In the genomic region with DNA sequence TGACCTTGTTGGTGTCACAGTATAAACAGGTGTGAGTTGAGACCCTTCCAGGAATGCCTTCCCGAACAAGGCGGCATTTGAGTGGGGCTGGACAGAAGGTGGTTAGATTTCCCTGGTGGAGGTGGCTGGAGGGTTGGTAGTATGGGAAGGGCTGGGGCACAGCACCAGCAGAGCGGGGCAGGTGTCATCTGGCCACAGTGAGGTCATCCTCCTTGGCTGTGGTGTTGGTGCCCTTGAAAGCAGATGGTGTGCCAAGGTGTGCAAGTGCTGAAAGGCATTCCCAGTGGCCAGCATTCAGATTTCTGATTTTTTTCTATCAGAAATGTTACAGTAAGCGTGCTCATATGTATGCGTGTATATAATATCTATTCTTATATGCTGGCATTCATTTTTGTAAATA, we compare ENCODE assay signal across 26 cellular contexts.
DNase-seq lines count a peak whose midpoint lies in the region; ATAC-seq and TF ChIP-seq lines count a peak whose summit lies in the region.
"Had no signal": no experiment of that assay in that cellular context is flagged by ENCODE, and none has a peak within 500 bp of the region (broad histone marks: within the 10 kb centered on the region; RNA-seq: fewer than 3 reads in every experiment).

No MANE protein-coding gene starts in this region.

- in situ Hi-C loops in gastrocnemius medialis (cut with MboI; ENCODE audit: low sequenced_read_pairs in 4 of 4) = no loop called here

- H3K27me3 Mint-ChIP-seq in activated T-cell treated with anti-CD3 and anti-CD28 coated beads, Interleukin-2, amount 50 U/mL, for 24 hours = no peaks in the 10 kb centered on the region
- no peaks in the 10 kb centered on the region for H3K27me3 Mint-ChIP-seq in CD8-positive, alpha-beta memory T cell
- peaks cover 6% of the 10 kb centered on the region for H3K27me3 Mint-ChIP-seq in neural progenitor cell (ENCODE audit: insufficient read depth, low read depth)
- H3K27me3 Mint-ChIP-seq: activated B cell treated with CpG ODN at 0.5 μM for 24 hours; activated naive CD8-positive, alpha-beta T cell had no signal

- no peak for DNase-seq in activated T-cell treated with anti-CD3 and anti-CD28 coated beads, Interleukin-2, amount 50 U/mL, for 24 hours
- DNase-seq in activated T-cell treated with anti-CD3 and anti-CD28 coated beads for 4 hours (no peak), body of pancreas (peak; percentile 29 to 56 (median 42)), neural progenitor cell (ENCODE audit: low spot score) (no peak), gastrocnemius medialis (no peak), H7 (no peak), germinal center (ENCODE audit: low spot score) (no peak)
- DNase-seq in CD8-positive, alpha-beta memory T cell = no peak
- DNase-seq: activated B cell treated with CpG ODN at 0.5 μM for 24 hours; activated CD4-positive, alpha-beta T cell treated with anti-CD3 and anti-CD28 coated beads, Interleukin-2, amount 50 U/mL, for 48 hours; activated T-cell treated with anti-CD3 and anti-CD28 coated beads, Interleukin-2, amount 50 U/mL, for 48 hours; BE2C; HCEC 1CT; heart right ventricle; IMR-90; mesendoderm; NCI-H1092 treated with DMSO at 0.1 percent for 48 hours; NCI-H1930; NCI-H2227 treated with DMSO at 0.1 percent for 48 hours; NCI-H748 treated with DMSO at 0.1 percent for 48 hours; stimulated activated CD4-positive, alpha-beta T cell treated with anti-CD3 and anti-CD28 coated beads, Interleukin-12 subunit alpha, Interleukin-12 subunit beta, amount 100 ng/mL, for 4 hours; stimulated activated CD4-positive, alpha-beta T cell treated with anti-CD3 and anti-CD28 coated beads, Interleukin-4, amount 100 ng/mL, for 24 hours; stimulated activated naive CD8-positive, alpha-beta T cell treated with anti-CD3 and anti-CD28 coated beads, Interleukin-15, Interleukin-2, amounts not matched to agents 100 U/mL and 50 U/mL, for 24 hours; T-helper 9 cell had no signal

- no peaks in the 10 kb centered on the region for H3K9me3 ChIP-seq in CD8-positive, alpha-beta memory T cell (ENCODE audit: low read length)
- H3K9me3 ChIP-seq in body of pancreas (no peaks in the 10 kb centered on the region), neural progenitor cell (ENCODE audit: low read depth) (no peaks in the 10 kb centered on the region), gastrocnemius medialis (no peaks in the 10 kb centered on the region)
- H3K9me3 ChIP-seq: BE2C, heart right ventricle, thoracic aorta had no signal

- no peak overlapping the region for H2AFZ ChIP-seq in neural progenitor cell (replicated peaks)

- ATAC-seq in body of pancreas (peak; percentile 62), gastrocnemius medialis (no peak)
- ATAC-seq: stimulated activated naive CD8-positive, alpha-beta T cell treated with anti-CD3 and anti-CD28 coated beads, Interleukin-15, Interleukin-2, amounts not matched to agents 100 U/mL and 50 U/mL, for 24 hours had no signal

- peaks cover 57% of the 10 kb centered on the region for H3K4me1 Mint-ChIP-seq in activated T-cell treated with anti-CD3 and anti-CD28 coated beads, Interleukin-2, amount 50 U/mL, for 24 hours (ENCODE audit: low read depth)
- peaks cover 46 to 61% (median 60%) of the 10 kb centered on the region in 3 donors for H3K4me1 Mint-ChIP-seq in CD8-positive, alpha-beta memory T cell
- H3K4me1 Mint-ChIP-seq in neural progenitor cell = peaks cover 36% of the 10 kb centered on the region

- no peaks in the 10 kb centered on the region for H3K36me3 ChIP-seq in CD8-positive, alpha-beta memory T cell (ENCODE audit: insufficient read depth, low read length)
- H3K36me3 ChIP-seq in body of pancreas (replicated peaks in 1 of 2; ENCODE audit: insufficient read depth in 1 of 2, low read depth in 2 of 2) (no peaks in the 10 kb centered on the region), neural progenitor cell (no peaks in the 10 kb centered on the region), gastrocnemius medialis (no peaks in the 10 kb centered on the region), H7 (replicated peaks; ENCODE audit: control insufficient read depth, insufficient read depth, low read length) (no peaks in the 10 kb centered on the region)
- H3K36me3 ChIP-seq: BE2C, thoracic aorta had no signal

- no peak overlapping the region for H3K9ac ChIP-seq in neural progenitor cell

- WGBS in body of pancreas, 2 donors = 51 to 60% methylated on average over 5 of the region's 5 CpGs

- peak overlapping the region; percentile 12 for H3K27ac Mint-ChIP-seq in activated T-cell treated with anti-CD3 and anti-CD28 coated beads, Interleukin-2, amount 50 U/mL, for 24 hours
- peak overlapping the region; percentile 86 to 97 (median 94) for H3K27ac Mint-ChIP-seq in CD8-positive, alpha-beta memory T cell
- H3K27ac Mint-ChIP-seq in neural progenitor cell = no peak overlapping the region
- H3K27ac Mint-ChIP-seq: activated B cell treated with CpG ODN at 0.5 μM for 24 hours had no signal

- H3K79me2 ChIP-seq in neural progenitor cell (ENCODE audit: low read depth) = no peaks in the 10 kb centered on the region

- no peak overlapping the region for H3K4me3 ChIP-seq in CD8-positive, alpha-beta memory T cell (ENCODE audit: low read length)
- H3K4me3 ChIP-seq in body of pancreas (no peak overlapping the region), neural progenitor cell (no peak overlapping the region), gastrocnemius medialis (no peak overlapping the region), H7 (ENCODE audit: insufficient read depth, low read depth, low read length) (no peak overlapping the region)
- H3K4me3 ChIP-seq: heart right ventricle, thoracic aorta had no signal

- CTCF ChIA-PET in CD8-positive, alpha-beta memory T cell (lab: Charles Lee) = no interaction called here

- peak overlapping the region; percentile 25 for H3K27ac ChIP-seq in CD8-positive, alpha-beta memory T cell (ENCODE audit: low read depth, low read length)
- H3K27ac ChIP-seq in body of pancreas (no peak overlapping the region), neural progenitor cell (no peak overlapping the region), gastrocnemius medialis (no peak overlapping the region)
- H3K27ac ChIP-seq: heart right ventricle, thoracic aorta had no signal

- H3K9me3 Mint-ChIP-seq in activated T-cell treated with anti-CD3 and anti-CD28 coated beads, Interleukin-2, amount 50 U/mL, for 24 hours = no peaks in the 10 kb centered on the region
- H3K9me3 Mint-ChIP-seq in CD8-positive, alpha-beta memory T cell = no peaks in the 10 kb centered on the region
- H3K9me3 Mint-ChIP-seq in neural progenitor cell = no peaks in the 10 kb centered on the region
- H3K9me3 Mint-ChIP-seq: activated B cell treated with CpG ODN at 0.5 μM for 24 hours had no signal

- H4K20me1 ChIP-seq in neural progenitor cell (ENCODE audit: low read depth) = no peaks in the 10 kb centered on the region

- intact Hi-C loops in body of pancreas (cut with DNase I) = no loop called here
- intact Hi-C loops in gastrocnemius medialis (cut with DNase I; ENCODE audit: low total_unique reads) = no loop called here

- no peaks in the 10 kb centered on the region for H3F3A ChIP-seq in neural progenitor cell (ENCODE audit: low read depth)

- H3K4me2 ChIP-seq in neural progenitor cell = no peak overlapping the region

- H3K36me3 Mint-ChIP-seq in activated T-cell treated with anti-CD3 and anti-CD28 coated beads, Interleukin-2, amount 50 U/mL, for 24 hours (ENCODE audit: low read depth) = peaks cover 85% of the 10 kb centered on the region
- peaks cover 5 to 70% (median 12%) of the 10 kb centered on the region in 3 donors for H3K36me3 Mint-ChIP-seq in CD8-positive, alpha-beta memory T cell
- H3K36me3 Mint-ChIP-seq in neural progenitor cell = no peaks in the 10 kb centered on the region

- no peak for TF ChIP-seq CTCF in body of pancreas (IDR thresholded peaks at IDR 0.05)
- no peak for TF ChIP-seq CTCF in neural progenitor cell (IDR thresholded peaks at IDR 0.05)
- no peak for TF ChIP-seq CTCF in gastrocnemius medialis (IDR thresholded peaks at IDR 0.05 in 4 of 5, conservative IDR thresholded peaks at IDR 0.05 in 1 of 5)

- no peaks in the 10 kb centered on the region for H3K27me3 ChIP-seq in CD8-positive, alpha-beta memory T cell (ENCODE audit: insufficient read depth, low read length, poor library complexity, severe bottlenecking)
- peaks cover 0 to 4% of the 10 kb centered on the region in 2 donors for H3K27me3 ChIP-seq in body of pancreas
- H3K27me3 ChIP-seq in neural progenitor cell = peaks cover 16% of the 10 kb centered on the region
- H3K27me3 ChIP-seq in gastrocnemius medialis = no peaks in the 10 kb centered on the region
- H3K27me3 ChIP-seq in H7 (ENCODE audit: control insufficient read depth, insufficient read depth, low read length) = no peaks in the 10 kb centered on the region; the same call in 1 of the 2 replicates
- H3K27me3 ChIP-seq: heart right ventricle had no signal

- no peak for TF ChIP-seq POLR2A in body of pancreas (IDR thresholded peaks at IDR 0.05)
- TF ChIP-seq POLR2A in gastrocnemius medialis (IDR thresholded peaks at IDR 0.05) = no peak

- H3K4me1 ChIP-seq in CD8-positive, alpha-beta memory T cell (ENCODE audit: insufficient read depth, low read length) = peaks cover 22% of the 10 kb centered on the region
- H3K4me1 ChIP-seq in body of pancreas (peaks cover 8% of the 10 kb centered on the region), neural progenitor cell (peaks cover 7% of the 10 kb centered on the region), gastrocnemius medialis (no peaks in the 10 kb centered on the region)
- H3K4me1 ChIP-seq: BE2C had no signal

- H3K4me3 Mint-ChIP-seq in activated T-cell treated with anti-CD3 and anti-CD28 coated beads, Interleukin-2, amount 50 U/mL, for 24 hours = no peak overlapping the region
- peak overlapping the region in 1 of 7 donors; percentile 4 for H3K4me3 Mint-ChIP-seq in CD8-positive, alpha-beta memory T cell
- H3K4me3 Mint-ChIP-seq in neural progenitor cell = peak overlapping the region; percentile 19
- H3K4me3 Mint-ChIP-seq: activated B cell treated with CpG ODN at 0.5 μM for 24 hours; activated naive CD8-positive, alpha-beta T cell had no signal

- POLR2A ChIA-PET in CD8-positive, alpha-beta memory T cell (lab: Charles Lee) = no interaction called here

Comparison
In these comparisons a context has a peak if more than half of its experiments do, and no peak if none do; other contexts are left out.
1. DNase-seq: peak in body of pancreas (4 of 4); none in activated T-cell treated with anti-CD3 and anti-CD28 coated beads, Interleukin-2, amount 50 U/mL, for 24 hours (single experiment), activated T-cell treated with anti-CD3 and anti-CD28 coated beads for 4 hours (single experiment), CD8-positive, alpha-beta memory T cell (0 of 5), neural progenitor cell (single experiment), gastrocnemius medialis (0 of 2), H7 (single experiment) and germinal center (single experiment).